ENCODE assay signal across 7 cellular contexts in the genomic region with DNA sequence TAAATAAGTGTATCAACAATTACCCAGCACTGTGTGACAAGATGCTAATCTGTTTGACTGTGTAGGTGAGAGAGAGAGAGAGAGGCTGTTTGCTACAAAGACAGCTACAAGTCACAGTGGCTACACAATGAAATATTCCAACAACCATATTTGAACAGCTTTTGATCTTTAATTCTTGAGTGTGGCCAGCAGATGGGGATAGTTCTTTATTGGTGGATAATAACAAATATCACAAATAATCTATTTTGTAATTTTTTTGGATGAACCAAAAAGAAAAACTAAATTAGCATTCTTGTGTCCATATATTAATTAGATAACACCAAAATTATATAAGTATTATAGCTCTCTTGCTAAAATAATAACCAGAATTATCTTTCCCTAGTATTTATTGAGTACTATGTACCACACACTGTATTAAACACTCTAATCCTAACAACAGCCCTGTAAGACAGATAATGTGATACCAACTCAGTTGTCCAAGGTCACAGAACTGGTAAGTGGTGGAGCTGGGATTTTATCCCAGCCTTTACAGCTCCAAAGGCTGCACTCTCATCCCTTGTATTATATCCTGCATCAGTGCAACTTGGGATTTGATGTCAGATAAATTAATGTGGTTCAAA.
A peak's percentile ranks its signal among the peaks of the same experiment; 100 is the strongest.
DNase-seq lines count a peak whose midpoint lies in the region; ATAC-seq and TF ChIP-seq lines count a peak whose summit lies in the region.

No MANE protein-coding gene starts in this region.

- peak; percentile 66 for TF ChIP-seq CTCF in neural crest cell (conservative IDR thresholded peaks at IDR 0.05)

- DNase-seq in GM03348 (ENCODE audit: low spot score) = peak; percentile 61
- peak in 2 of 3 experiments; percentile 12 to 74 for DNase-seq in NCI-H1417 (lab: John Stamatoyannopoulos, UW)
- DNase-seq in T47D (ENCODE audit: low read depth in 1 of 2, low spot score in 1 of 2) = peak; percentile 52 to 56
- no peak for DNase-seq in neural crest cell (ENCODE audit: low read depth, low spot score)
- DNase-seq in activated CD8-positive, alpha-beta memory T cell treated with anti-CD3 and anti-CD28 coated beads, Interleukin-2, amount 50 U/mL, for 4 hours = no peak

- no peak overlapping the region for H3K27ac Mint-ChIP-seq in neural crest cell (ENCODE audit: unreplicated experiment)

- peaks cover 56% of the 10 kb centered on the region for H3K4me1 Mint-ChIP-seq in neural crest cell

- no peaks in the 10 kb centered on the region for H3K36me3 Mint-ChIP-seq in neural crest cell (ENCODE audit: low read depth)

- no peak overlapping the region for H3K4me3 Mint-ChIP-seq in neural crest cell

- no peaks in the 10 kb centered on the region for H3K27me3 Mint-ChIP-seq in neural crest cell (ENCODE audit: low read depth)

- in situ Hi-C loops in T47D (cut with HindIII; ENCODE audit: low pct_unique_long_range_greater_than_20kb, low sequenced_read_pairs) = no loop called here

- ATAC-seq in GM18505 (IDR thresholded peaks at IDR 0.05; ENCODE audit: unreplicated experiment) = no peak
- ATAC-seq in GM21825 (IDR thresholded peaks at IDR 0.05; ENCODE audit: unreplicated experiment) = no peak

- H3K9me3 Mint-ChIP-seq in neural crest cell = no peaks in the 10 kb centered on the region

- no peak for TF ChIP-seq POLR2A in GM18505 (IDR thresholded peaks at IDR 0.05; ENCODE audit: borderline replicate concordance, extremely low read depth, insufficient read depth, insufficient read length)

Comparison
In these comparisons a context has a peak if more than half of its experiments do, and no peak if none do; other contexts are left out.
1. DNase-seq: peak in GM03348 (single experiment), NCI-H1417 (2 of 3) and T47D (2 of 2); none in neural crest cell (single experiment) and activated CD8-positive, alpha-beta memory T cell treated with anti-CD3 and anti-CD28 coated beads, Interleukin-2, amount 50 U/mL, for 4 hours (single experiment).